In the genomic region with DNA sequence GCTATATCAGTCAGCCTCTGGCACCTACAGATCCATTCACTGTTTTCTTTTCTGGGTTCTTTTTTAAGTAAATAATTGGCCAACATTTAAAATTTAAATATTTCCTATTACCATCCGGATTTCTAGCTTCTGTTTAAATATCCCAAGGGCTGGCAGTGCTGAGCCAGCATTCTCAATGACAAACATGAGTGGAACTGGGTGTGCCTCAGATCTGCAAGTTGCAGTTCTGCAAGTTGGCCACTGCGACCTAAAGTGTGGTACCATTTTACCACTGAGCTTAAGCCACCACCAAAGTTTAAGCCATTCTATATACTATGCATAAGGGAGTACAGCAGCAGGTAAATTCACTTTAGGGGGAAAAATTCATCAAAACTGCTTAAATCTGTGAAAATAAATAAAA, we compare ENCODE assay signal across 1 cellular context.
A peak's percentile ranks its signal among the peaks of the same experiment; 100 is the strongest.
TF ChIP-seq lines count a peak whose summit lies in the region.

No MANE protein-coding gene starts in this region.

TF ChIP-seq in IMR-90, 13 proteins besides CTCF, POLR2A, EP300 and RAD21:
- peak; percentile 44 for TF ChIP-seq MAFK (IDR thresholded peaks at IDR 0.05; ENCODE audit: low read depth, low read length)
TF ChIP-seq in IMR-90: peak in this region for 1; not testable (repeated sequence) for 12.
